Comparison of ENCODE assay signal across 22 cellular contexts in genomic region chr13:40520916-40521315, GRCh38.
"Had no signal": no experiment of that assay in that cellular context is flagged by ENCODE, and none has a peak within 500 bp of the region (broad histone marks: within the 10 kb centered on the region; RNA-seq: fewer than 3 reads in every experiment).

No MANE protein-coding gene starts in this region.

- ATAC-seq: body of pancreas had no signal

- H3K9me3 ChIP-seq: ascending aorta, body of pancreas, Peyer's patch, SK-N-SH had no signal

- H3K36me3 ChIP-seq: ascending aorta, Peyer's patch, SJCRH30 had no signal

- H3K27me3 Mint-ChIP-seq: IgD-negative memory B cell had no signal

- H3K4me3 Mint-ChIP-seq: IgD-negative memory B cell had no signal

- H3K27ac Mint-ChIP-seq: IgD-negative memory B cell had no signal

- H3K27ac ChIP-seq: ascending aorta, body of pancreas, Peyer's patch, RWPE1, SJCRH30, VCaP had no signal

- H3K4me3 ChIP-seq: ascending aorta, body of pancreas, Peyer's patch, SJCRH30 had no signal

- H3K9me3 Mint-ChIP-seq: IgD-negative memory B cell had no signal

- H3K27me3 ChIP-seq: ascending aorta, body of pancreas, Peyer's patch, SJCRH30 had no signal

- DNase-seq: activated CD4-positive, alpha-beta T cell treated with anti-CD3 and anti-CD28 coated beads for 4 hours; activated CD4-positive, CD25-positive, alpha-beta regulatory T cell; activated T-cell treated with anti-CD3 and anti-CD28 coated beads for 4 hours; amniotic stem cell; body of pancreas; central memory CD4-positive, alpha-beta T cell; KG1; NCI-H1048; NCI-H146; NCI-H187 treated with DMSO at 0.1 percent for 48 hours; NCI-H2081 treated with DMSO at 0.1 percent for 48 hours; NCI-H446; NCI-H524; Peyer's patch; Right ventricle myocardium superior; SJCRH30; SK-N-SH; T-helper 1 cell had no signal

- H3K4me1 ChIP-seq: ascending aorta, Peyer's patch had no signal
